ENCODE assay signal across 14 cellular contexts in the genomic region with DNA sequence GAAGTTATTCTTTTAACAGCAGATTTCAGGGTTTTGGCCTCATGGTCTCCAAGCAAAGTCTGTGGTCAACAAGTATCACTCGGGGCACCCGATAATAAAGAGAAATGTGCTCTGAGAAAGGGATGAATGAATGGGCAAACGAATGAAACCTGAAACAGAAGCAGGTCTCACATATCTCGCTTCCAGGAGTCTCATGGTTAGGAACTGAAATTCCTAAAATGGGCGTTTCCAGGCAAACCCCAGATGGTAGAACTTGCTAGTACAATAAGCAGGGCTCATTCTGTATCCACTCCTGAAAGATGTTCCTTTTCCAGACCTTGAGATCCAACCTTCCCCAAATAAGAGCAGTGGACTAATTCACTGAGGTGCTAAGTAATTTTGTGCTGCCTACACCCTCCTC.
A peak's percentile ranks its signal among the peaks of the same experiment; 100 is the strongest.
DNase-seq lines count a peak whose midpoint lies in the region; ATAC-seq and TF ChIP-seq lines count a peak whose summit lies in the region.
"Had no signal": no experiment of that assay in that cellular context is flagged by ENCODE, and none has a peak within 500 bp of the region (broad histone marks: within the 10 kb centered on the region; RNA-seq: fewer than 3 reads in every experiment).

No MANE protein-coding gene starts in this region.

- H2AFZ ChIP-seq in fibroblast of lung (ENCODE audit: low read length), result no peak overlapping the region

- H3K36me3 ChIP-seq in SJCRH30 (no peaks in the 10 kb centered on the region), fibroblast of lung (ENCODE audit: control insufficient read depth, insufficient read depth, low read length) (no peaks in the 10 kb centered on the region), tibial artery (no peaks in the 10 kb centered on the region)
- H3K36me3 ChIP-seq: WERI-Rb-1 had no signal

- H3K27ac ChIP-seq in SJCRH30 (peak overlapping the region; percentile 53; the same call in 1 of the 2 replicates), fibroblast of lung (ENCODE audit: insufficient read depth, low read length) (peak overlapping the region; percentile 86), tibial artery (peak overlapping the region; percentile 57)
- H3K27ac ChIP-seq: WERI-Rb-1 had no signal

- DNase-seq in HCEC 1CT, result peak; percentile 44
- DNase-seq in SJCRH30, result no peak
- DNase-seq in fibroblast of lung (ENCODE audit: low read depth in 2 of 2), result peak; percentile 40 to 64
- no peak for DNase-seq in tibial artery
- no peak for DNase-seq in NCI-H2081 treated with DMSO at 0.1 percent for 48 hours (lab: John Stamatoyannopoulos, UW)
- no peak for DNase-seq in NCI-H2227 treated with DMSO at 0.1 percent for 48 hours (lab: John Stamatoyannopoulos, UW)
- DNase-seq: activated naive CD4-positive, alpha-beta T cell treated with Interleukin-2 at 50 U/mL for 16 hours; CD4-positive, alpha-beta T cell; H9; kidney; MM.1S; stimulated activated CD4-positive, alpha-beta T cell treated with anti-CD3 and anti-CD28 coated beads, Interleukin-2, amount 100 ng/mL, for 24 hours; WERI-Rb-1 had no signal

- TF ChIP-seq CTCF in fibroblast of lung (conservative IDR thresholded peaks at IDR 0.05 in 1 of 2, IDR thresholded peaks at IDR 0.05 in 1 of 2; ENCODE audit: low read depth in 1 of 2, low read length in 2 of 2), result no peak
- TF ChIP-seq CTCF in tibial artery (IDR thresholded peaks at IDR 0.05), result no peak

- peaks cover 25% of the 10 kb centered on the region for H3K4me1 ChIP-seq in SJCRH30
- peaks cover 20% of the 10 kb centered on the region for H3K4me1 ChIP-seq in fibroblast of lung (ENCODE audit: control insufficient read depth, extremely low read depth, insufficient read depth, low read length)
- H3K4me1 ChIP-seq in tibial artery, result peaks cover 0 to 29% (median 16%) of the 10 kb centered on the region in 4 donors

- no peak overlapping the region for H3K4me2 ChIP-seq in fibroblast of lung (ENCODE audit: extremely low read depth, insufficient read depth, low read length)

- H3K9ac ChIP-seq in fibroblast of lung (ENCODE audit: insufficient read depth, low read length), result no peak overlapping the region

- H4K20me1 ChIP-seq in fibroblast of lung (ENCODE audit: control insufficient read depth, extremely low read depth, insufficient read depth, low read length), result no peaks in the 10 kb centered on the region

- no peak for ATAC-seq in GM18909 (IDR thresholded peaks at IDR 0.05; ENCODE audit: poor library complexity, unreplicated experiment)

- intact Hi-C loops in tibial artery (cut with DNase I; ENCODE audit: low total_unique reads), result no loop called here

- H3K9me3 ChIP-seq in SJCRH30 (replicated peaks), result no peaks in the 10 kb centered on the region
- no peaks in the 10 kb centered on the region for H3K9me3 ChIP-seq in fibroblast of lung (ENCODE audit: control insufficient read depth, insufficient read depth, low read depth, low read length)
- H3K9me3 ChIP-seq in tibial artery, result no peaks in the 10 kb centered on the region

- H3K4me3 ChIP-seq in SJCRH30 (no peak overlapping the region), fibroblast of lung (replicated peaks in 1 of 4; ENCODE audit: control extremely low read depth in 1 of 4, insufficient read depth in 1 of 4, low read depth in 3 of 4, low read length in 4 of 4) (no peak overlapping the region), tibial artery (no peak overlapping the region)

- H3K27me3 ChIP-seq in SJCRH30, result no peaks in the 10 kb centered on the region
- H3K27me3 ChIP-seq in fibroblast of lung (ENCODE audit: control insufficient read depth, insufficient read depth, low read length), result no peaks in the 10 kb centered on the region
- H3K27me3 ChIP-seq in tibial artery, result no peaks in the 10 kb centered on the region

- H3K79me2 ChIP-seq in fibroblast of lung (ENCODE audit: control insufficient read depth, insufficient read depth, low read length), result no peaks in the 10 kb centered on the region

Comparison
In these comparisons a context has a peak if more than half of its experiments do, and no peak if none do; other contexts are left out.
1. DNase-seq: peak in HCEC 1CT (single experiment) and fibroblast of lung (2 of 2); none in SJCRH30 (0 of 2), tibial artery (0 of 2), NCI-H2081 treated with DMSO at 0.1 percent for 48 hours (single experiment) and NCI-H2227 treated with DMSO at 0.1 percent for 48 hours (single experiment).
2. Peak in every context shown above with its lines, with median percentiles within 50 percentile points of each other: H3K27ac ChIP-seq.